1 cellular context compared by ENCODE assay signal in genomic region chr2:202133556-202134245, GRCh38.
TF ChIP-seq lines count a peak whose summit lies in the region.

No MANE protein-coding gene starts in this region.

TF ChIP-seq in SK-N-SH treated with all-trans-retinoic acid at 6 μM for 48 hours, 23 proteins besides CTCF, POLR2A, EP300 and RAD21 (continued from another document):
- TF ChIP-seq, protein P1, sequence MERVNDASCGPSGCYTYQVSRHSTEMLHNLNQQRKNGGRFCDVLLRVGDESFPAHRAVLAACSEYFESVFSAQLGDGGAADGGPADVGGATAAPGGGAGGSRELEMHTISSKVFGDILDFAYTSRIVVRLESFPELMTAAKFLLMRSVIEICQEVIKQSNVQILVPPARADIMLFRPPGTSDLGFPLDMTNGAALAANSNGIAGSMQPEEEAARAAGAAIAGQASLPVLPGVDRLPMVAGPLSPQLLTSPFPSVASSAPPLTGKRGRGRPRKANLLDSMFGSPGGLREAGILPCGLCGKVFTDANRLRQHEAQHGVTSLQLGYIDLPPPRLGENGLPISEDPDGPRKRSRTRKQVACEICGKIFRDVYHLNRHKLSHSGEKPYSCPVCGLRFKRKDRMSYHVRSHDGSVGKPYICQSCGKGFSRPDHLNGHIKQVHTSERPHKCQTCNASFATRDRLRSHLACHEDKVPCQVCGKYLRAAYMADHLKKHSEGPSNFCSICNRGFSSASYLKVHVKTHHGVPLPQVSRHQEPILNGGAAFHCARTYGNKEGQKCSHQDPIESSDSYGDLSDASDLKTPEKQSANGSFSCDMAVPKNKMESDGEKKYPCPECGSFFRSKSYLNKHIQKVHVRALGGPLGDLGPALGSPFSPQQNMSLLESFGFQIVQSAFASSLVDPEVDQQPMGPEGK (CRISPR knock-in tag; IDR thresholded peaks at IDR 0.05; ENCODE audit: borderline replicate concordance): no peak
- TF ChIP-seq, protein P2, sequence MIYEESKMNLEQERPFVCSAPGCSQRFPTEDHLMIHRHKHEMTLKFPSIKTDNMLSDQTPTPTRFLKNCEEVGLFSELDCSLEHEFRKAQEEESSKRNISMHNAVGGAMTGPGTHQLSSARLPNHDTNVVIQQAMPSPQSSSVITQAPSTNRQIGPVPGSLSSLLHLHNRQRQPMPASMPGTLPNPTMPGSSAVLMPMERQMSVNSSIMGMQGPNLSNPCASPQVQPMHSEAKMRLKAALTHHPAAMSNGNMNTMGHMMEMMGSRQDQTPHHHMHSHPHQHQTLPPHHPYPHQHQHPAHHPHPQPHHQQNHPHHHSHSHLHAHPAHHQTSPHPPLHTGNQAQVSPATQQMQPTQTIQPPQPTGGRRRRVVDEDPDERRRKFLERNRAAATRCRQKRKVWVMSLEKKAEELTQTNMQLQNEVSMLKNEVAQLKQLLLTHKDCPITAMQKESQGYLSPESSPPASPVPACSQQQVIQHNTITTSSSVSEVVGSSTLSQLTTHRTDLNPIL (CRISPR knock-in tag; IDR thresholded peaks at IDR 0.05; ENCODE audit: low read depth): no peak
- TF ChIP-seq TOX (CRISPR knock-in tag; IDR thresholded peaks at IDR 0.05; ENCODE audit: borderline replicate concordance) (no peak), RARB (CRISPR knock-in tag; IDR thresholded peaks at IDR 0.05) (no peak), TSHZ2 (CRISPR knock-in tag; IDR thresholded peaks at IDR 0.05) (no peak)
- TF ChIP-seq, protein P3, sequence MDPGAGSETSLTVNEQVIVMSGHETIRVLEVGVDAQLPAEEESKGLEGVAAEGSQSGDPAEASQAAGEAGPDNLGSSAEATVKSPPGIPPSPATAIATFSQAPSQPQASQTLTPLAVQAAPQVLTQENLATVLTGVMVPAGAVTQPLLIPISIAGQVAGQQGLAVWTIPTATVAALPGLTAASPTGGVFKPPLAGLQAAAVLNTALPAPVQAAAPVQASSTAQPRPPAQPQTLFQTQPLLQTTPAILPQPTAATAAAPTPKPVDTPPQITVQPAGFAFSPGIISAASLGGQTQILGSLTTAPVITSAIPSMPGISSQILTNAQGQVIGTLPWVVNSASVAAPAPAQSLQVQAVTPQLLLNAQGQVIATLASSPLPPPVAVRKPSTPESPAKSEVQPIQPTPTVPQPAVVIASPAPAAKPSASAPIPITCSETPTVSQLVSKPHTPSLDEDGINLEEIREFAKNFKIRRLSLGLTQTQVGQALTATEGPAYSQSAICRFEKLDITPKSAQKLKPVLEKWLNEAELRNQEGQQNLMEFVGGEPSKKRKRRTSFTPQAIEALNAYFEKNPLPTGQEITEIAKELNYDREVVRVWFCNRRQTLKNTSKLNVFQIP (CRISPR knock-in tag; IDR thresholded peaks at IDR 0.05; ENCODE audit: borderline replicate concordance, low read depth): no peak
